ENCODE assay signal across 20 cellular contexts in genomic region chr6:44162876-44163625, GRCh38. TPM values are rescaled to one million over a fixed set of nuclear protein-coding genes. Genes with fewer than 3 reads are reported as not detected.
DNase-seq lines count a peak whose midpoint lies in the region; TF ChIP-seq lines count a peak whose summit lies in the region.
"Had no signal": no experiment of that assay in that cellular context is flagged by ENCODE, and none has a peak within 500 bp of the region (broad histone marks: within the 10 kb centered on the region; RNA-seq: fewer than 3 reads in every experiment).

No MANE protein-coding gene starts in this region.

- intact Hi-C loops in ovary (cut with DNase I) = no loop called here

- DNase-seq in HT1080 (ENCODE audit: low read depth) (peak; percentile 31), astrocyte of the hippocampus (ENCODE audit: low read depth, low spot score) (peak; percentile 26), osteoblast (ENCODE audit: insufficient read length, low spot score, missing footprints) (peak; percentile 54), ovary (no peak)
- DNase-seq in stimulated activated CD4-positive, alpha-beta T cell treated with anti-CD3 and anti-CD28 coated beads, Interleukin-15, amount 100 ng/mL, for 24 hours = no peak
- DNase-seq: AML-193; CD4-positive, alpha-beta memory T cell; DMS79 treated with DMSO at 0.1 percent for 48 hours; GF-D8; KG1; NCI-H1092 treated with DMSO at 0.1 percent for 48 hours; NCI-H1694; NCI-H2107; NCI-H345; NK-92 treated with Interleukin-12 subunit alpha and Interleukin-12 subunit beta, amount 100 ng/mL, for 24 hours; OCI-M1 had no signal

- H3K27ac ChIP-seq in osteoblast (ENCODE audit: low read depth, low read length) (no peak overlapping the region), ovary (no peak overlapping the region)
- H3K27ac ChIP-seq: RWPE1, SJCRH30 had no signal

- H3K4me3 ChIP-seq in osteoblast (ENCODE audit: insufficient read depth, low read length) (no peak overlapping the region), ovary (no peak overlapping the region)
- H3K4me3 ChIP-seq: HAP-1, SJCRH30 had no signal

- H3K4me2 ChIP-seq in osteoblast (ENCODE audit: insufficient read depth, low read length) = no peak overlapping the region

- H3K27me3 ChIP-seq in osteoblast (ENCODE audit: insufficient read depth, low read length) (peaks cover 37% of the 10 kb centered on the region), ovary (no peaks in the 10 kb centered on the region)
- H3K27me3 ChIP-seq: SJCRH30 had no signal

- H3K9me3 ChIP-seq in osteoblast (ENCODE audit: low read depth, low read length) = no peaks in the 10 kb centered on the region
- no peaks in the 10 kb centered on the region for H3K9me3 ChIP-seq in ovary
- H3K9me3 ChIP-seq: HAP-1, SJCRH30 had no signal

- H2AFZ ChIP-seq in osteoblast (ENCODE audit: low read length) = no peak overlapping the region

- no peaks in the 10 kb centered on the region for H4K20me1 ChIP-seq in osteoblast (ENCODE audit: insufficient read depth, low read length)

- 71 to 81% (median 79%) methylated on average over 8 of the region's 8 CpGs for WGBS in ovary, 3 donors

- H3K36me3 ChIP-seq in osteoblast (ENCODE audit: insufficient read depth, low read length) = no peaks in the 10 kb centered on the region
- H3K36me3 ChIP-seq in ovary = no peaks in the 10 kb centered on the region
- H3K36me3 ChIP-seq: HAP-1, SJCRH30 had no signal

- H3K79me2 ChIP-seq in osteoblast (ENCODE audit: insufficient read depth, low read length) = no peaks in the 10 kb centered on the region

- TF ChIP-seq POLR2A in ovary (IDR thresholded peaks at IDR 0.05) = no peak

- TF ChIP-seq CTCF in osteoblast (IDR thresholded peaks at IDR 0.05; ENCODE audit: extremely low read depth, low read depth, low read length) (no peak), ovary (IDR thresholded peaks at IDR 0.05) (no peak)

- no peak for TF ChIP-seq EP300 in ovary (IDR thresholded peaks at IDR 0.05)

- peaks cover 12% of the 10 kb centered on the region for H3K4me1 ChIP-seq in osteoblast (ENCODE audit: insufficient read depth, low read length)
- H3K4me1 ChIP-seq in ovary (ENCODE audit: insufficient read depth) = no peaks in the 10 kb centered on the region
- H3K4me1 ChIP-seq: HAP-1 had no signal

RNA-seq across cellular contexts. Expression of gene CAPN11, which starts 4.4 kb away (rescaled TPM):
- not detected in 2 replicates for total RNA-seq in HT1080 (2014; rRNA removed; shearing (Covaris generic))
- polyA plus RNA-seq in HT1080 (2015; cell fraction: cytosol; rRNA removed) = 0.18 and 0.19 TPM in 2 replicates
- polyA plus RNA-seq in HT1080 (2015; cell fraction: nucleus; rRNA removed) = 0.18 TPM in 2 replicates
- not detected in 2 replicates for total RNA-seq in osteoblast
- total RNA-seq in ovary = under 1 TPM in 3 of 7 donors, not detected in 4; 0.18 to 0.22 (median 0.20) TPM
- under 1 TPM; 0.17 to 0.38 TPM for polyA plus RNA-seq in ovary
- total RNA-seq: CD4-positive, alpha-beta memory T cell; M059J had no signal
- polyA plus RNA-seq: CD4-positive, alpha-beta memory T cell had no signal

RNA-seq across cellular contexts. Expression of gene TMEM63B, which starts 35.7 kb away (rescaled TPM):
- total RNA-seq in HT1080 (2014; rRNA removed; shearing (Covaris generic)) = 14.1 and 19.1 TPM in 2 replicates
- polyA plus RNA-seq in HT1080 (2015; cell fraction: cytosol; rRNA removed) = 33.5 and 41.6 TPM in 2 replicates
- polyA plus RNA-seq in HT1080 (2015; cell fraction: nucleus; rRNA removed) = 56.8 and 61.1 TPM in 2 replicates
- total RNA-seq in osteoblast (32.7 and 36.6 TPM in 2 replicates), ovary (10 to 100 TPM in 6 of 7 donors, 1 to 10 TPM in 1; 7.5 to 20.6 (median 16.5) TPM)
- 10 to 100 TPM; 11.7 to 25.7 TPM for polyA plus RNA-seq in ovary

RNA-seq across cellular contexts. Expression of gene MRPL14, which starts 35.8 kb away (rescaled TPM):
- total RNA-seq in HT1080 (2014; rRNA removed; shearing (Covaris generic)) = 98.1 and 172 TPM in 2 replicates
- 85.1 and 111 TPM in 2 replicates for polyA plus RNA-seq in HT1080 (2015; cell fraction: cytosol; rRNA removed)
- polyA plus RNA-seq in HT1080 (2015; cell fraction: nucleus; rRNA removed) = 28.7 and 29.3 TPM in 2 replicates
- total RNA-seq in osteoblast = 47.7 and 49.9 TPM in 2 replicates
- 10 to 100 TPM; 21.5 to 35.9 (median 24.9) TPM for total RNA-seq in ovary
- 10 to 100 TPM; 20.8 to 23.3 TPM for polyA plus RNA-seq in ovary

RNA-seq across cellular contexts. Expression of gene MYMX, which starts 53.7 kb away (rescaled TPM):
- not detected in 2 replicates for total RNA-seq in HT1080 (2014; rRNA removed; shearing (Covaris generic))
- not detected in 2 replicates for polyA plus RNA-seq in HT1080 (2015; cell fraction: cytosol; rRNA removed)
- polyA plus RNA-seq in HT1080 (2015; cell fraction: nucleus; rRNA removed) = not detected in 2 replicates
- total RNA-seq in osteoblast = not detected in 2 replicates
- under 1 TPM in 2 of 7 donors, not detected in 5; 0.43 to 0.50 TPM for total RNA-seq in ovary
- polyA plus RNA-seq in ovary = under 1 TPM; 0.40 to 0.42 TPM
- total RNA-seq: CD4-positive, alpha-beta memory T cell; M059J had no signal
- polyA plus RNA-seq: CD4-positive, alpha-beta memory T cell had no signal

Comparison
In these comparisons a context has a peak if more than half of its experiments do, and no peak if none do; other contexts are left out.
1. DNase-seq: peak in HT1080 (single experiment), astrocyte of the hippocampus (single experiment) and osteoblast (single experiment); none in ovary (0 of 5) and stimulated activated CD4-positive, alpha-beta T cell treated with anti-CD3 and anti-CD28 coated beads, Interleukin-15, amount 100 ng/mL, for 24 hours (single experiment).